In the genomic region with DNA sequence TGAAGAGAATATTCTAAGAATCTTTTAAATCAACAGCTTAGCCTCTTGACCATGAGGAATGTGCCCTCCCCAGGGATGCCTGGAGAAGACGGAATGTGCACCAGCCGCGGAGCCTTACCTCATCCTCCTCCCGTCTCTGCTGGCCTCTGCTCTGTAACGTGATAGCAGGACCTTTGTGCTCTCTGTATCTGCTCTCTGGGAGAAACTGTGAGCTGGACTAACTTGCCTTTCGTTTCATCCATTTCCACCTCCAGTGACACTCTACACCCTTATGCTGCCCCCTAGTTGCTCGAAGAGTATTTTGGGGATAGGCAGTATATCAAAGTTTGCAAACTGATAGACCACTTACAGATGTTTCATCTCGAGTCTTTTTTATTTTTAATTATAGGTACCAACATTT, we compare ENCODE assay signal across 8 cellular contexts.
DNase-seq lines count a peak whose midpoint lies in the region; ATAC-seq, FAIRE-seq and TF ChIP-seq lines count a peak whose summit lies in the region.

No MANE protein-coding gene starts in this region.

- H4K91ac ChIP-seq in neuronal stem cell (ENCODE audit: low read depth, low read length, poor library complexity) = no peak overlapping the region

- WGBS in neuronal stem cell (ENCODE audit: extremely low coverage in 2 of 2, insufficient read length in 2 of 2, insufficient replicate concordance in 1 of 2), 2 donors = no CpG with 5 or more reads among the region's 8 CpGs

- H3K14ac ChIP-seq in neuronal stem cell (ENCODE audit: low read length) = no peak overlapping the region

- H3K36me3 ChIP-seq in OCI-LY1 (ENCODE audit: insufficient read depth, low read length) = no peaks in the 10 kb centered on the region
- no peaks in the 10 kb centered on the region for H3K36me3 ChIP-seq in neuronal stem cell (replicated peaks in 1 of 2; ENCODE audit: control insufficient read depth in 2 of 2, insufficient read depth in 2 of 2, low read length in 2 of 2)

- no peaks in the 10 kb centered on the region for H4K20me1 ChIP-seq in OCI-LY1 (ENCODE audit: insufficient read depth, low read length)

- no peaks in the 10 kb centered on the region for H3F3A ChIP-seq in OCI-LY1 (ENCODE audit: insufficient read depth, low read length)

- no peak overlapping the region for H3K4me3 ChIP-seq in OCI-LY1 (ENCODE audit: low read depth, low read length, poor library complexity, severe bottlenecking)
- H3K4me3 ChIP-seq in neuronal stem cell (ENCODE audit: low read length in 2 of 2) = no peak overlapping the region

- no peak for ATAC-seq in GM19455 (IDR thresholded peaks at IDR 0.05; ENCODE audit: unreplicated experiment)

- no peak overlapping the region for H2AK5ac ChIP-seq in neuronal stem cell (ENCODE audit: low read depth, low read length)

- H3K18ac ChIP-seq in neuronal stem cell (ENCODE audit: low read length) = no peak overlapping the region

- H3K4me1 ChIP-seq in OCI-LY1 (ENCODE audit: insufficient read depth, low read length, severe bottlenecking) = no peaks in the 10 kb centered on the region
- H3K4me1 ChIP-seq in neuronal stem cell (ENCODE audit: control insufficient read depth in 2 of 2, insufficient read depth in 1 of 2, low read depth in 1 of 2, low read length in 2 of 2) = peaks cover 0 to 8% of the 10 kb centered on the region in 2 donors

- H3K79me1 ChIP-seq in neuronal stem cell (ENCODE audit: low read depth, low read length) = no peaks in the 10 kb centered on the region

- H3K27me3 ChIP-seq in OCI-LY1 (ENCODE audit: insufficient read depth, low read length) (no peaks in the 10 kb centered on the region), neuronal stem cell (ENCODE audit: control insufficient read depth in 3 of 3, insufficient read depth in 3 of 3, low read depth in 1 of 3, low read length in 3 of 3) (no peaks in the 10 kb centered on the region)

- H2AFZ ChIP-seq in OCI-LY1 (ENCODE audit: low read length) = no peak overlapping the region
- H2AFZ ChIP-seq in neuronal stem cell (ENCODE audit: low read length) = no peak overlapping the region

- no peak overlapping the region for H3K4me2 ChIP-seq in OCI-LY1 (ENCODE audit: low read length)
- no peak overlapping the region for H3K4me2 ChIP-seq in neuronal stem cell (ENCODE audit: insufficient read depth, low read length, poor library complexity, severe bottlenecking)

- peak; percentile 24; the same call in 1 of the 2 replicates for TF ChIP-seq CTCF in OCI-LY1 (IDR thresholded peaks at IDR 0.05; ENCODE audit: low read length)
- TF ChIP-seq CTCF in D721Med (IDR thresholded peaks at IDR 0.05; ENCODE audit: insufficient read depth, missing control alignments) = no peak

- H3K27ac ChIP-seq in OCI-LY1 (ENCODE audit: low read depth, low read length, poor library complexity, severe bottlenecking) (no peak overlapping the region), neuronal stem cell (replicated peaks; ENCODE audit: low read length) (no peak overlapping the region)

- no peaks in the 10 kb centered on the region for H3K9me2 ChIP-seq in OCI-LY1 (ENCODE audit: low read depth, low read length)

- DNase-seq in ELR (ENCODE audit: low read depth) = peak; percentile 56
- peak; percentile 98 for DNase-seq in fibroblast of peridontal ligament (ENCODE audit: extremely low read depth)
- peak; percentile 42 for DNase-seq in neuronal stem cell (ENCODE audit: low spot score)
- DNase-seq in hypothalamus (lab: John Stamatoyannopoulos, UW) = no peak
- no peak for DNase-seq in activated CD8-positive, alpha-beta memory T cell treated with anti-CD3 and anti-CD28 coated beads for 24 hours
- no peak for DNase-seq in D721Med (ENCODE audit: insufficient read length, low spot score)

- H4K8ac ChIP-seq in neuronal stem cell (ENCODE audit: low read depth, low read length) = no peak overlapping the region

- H2BK15ac ChIP-seq in neuronal stem cell (ENCODE audit: low read length) = no peak overlapping the region

- H3K79me2 ChIP-seq in OCI-LY1 (ENCODE audit: insufficient read depth, low read length) = no peaks in the 10 kb centered on the region

- H3K23ac ChIP-seq in neuronal stem cell (ENCODE audit: low read depth, low read length, poor library complexity) = no peak overlapping the region

- H3K9ac ChIP-seq in OCI-LY1 (ENCODE audit: low read length) = no peak overlapping the region
- no peak overlapping the region for H3K9ac ChIP-seq in neuronal stem cell (ENCODE audit: low read depth, low read length, poor library complexity)

- FAIRE-seq in D721Med (lab: Jason Lieb, UNC) = no peak

- H3K9me3 ChIP-seq in OCI-LY1 (ENCODE audit: low read length) (peaks cover 3% of the 10 kb centered on the region; the same call in 1 of the 2 replicates), neuronal stem cell (replicated peaks in 1 of 2; ENCODE audit: control insufficient read depth in 2 of 2, insufficient read depth in 1 of 2, low read depth in 1 of 2, low read length in 2 of 2) (no peaks in the 10 kb centered on the region)

- H2BK12ac ChIP-seq in neuronal stem cell (ENCODE audit: low read length) = no peak overlapping the region

- no peak overlapping the region for H2BK5ac ChIP-seq in neuronal stem cell (ENCODE audit: low read length)

- H3K4ac ChIP-seq in neuronal stem cell (ENCODE audit: low read length) = no peak overlapping the region

- H2BK120ac ChIP-seq in neuronal stem cell (ENCODE audit: low read depth, low read length) = no peak overlapping the region

Comparison
In these comparisons a context has a peak if more than half of its experiments do, and no peak if none do; other contexts are left out.
1. DNase-seq: peak in ELR (single experiment), fibroblast of peridontal ligament (single experiment) and neuronal stem cell (single experiment); none in hypothalamus (0 of 51), activated CD8-positive, alpha-beta memory T cell treated with anti-CD3 and anti-CD28 coated beads for 24 hours (single experiment) and D721Med (single experiment).